8 cellular contexts compared by ENCODE assay signal in the genomic region with DNA sequence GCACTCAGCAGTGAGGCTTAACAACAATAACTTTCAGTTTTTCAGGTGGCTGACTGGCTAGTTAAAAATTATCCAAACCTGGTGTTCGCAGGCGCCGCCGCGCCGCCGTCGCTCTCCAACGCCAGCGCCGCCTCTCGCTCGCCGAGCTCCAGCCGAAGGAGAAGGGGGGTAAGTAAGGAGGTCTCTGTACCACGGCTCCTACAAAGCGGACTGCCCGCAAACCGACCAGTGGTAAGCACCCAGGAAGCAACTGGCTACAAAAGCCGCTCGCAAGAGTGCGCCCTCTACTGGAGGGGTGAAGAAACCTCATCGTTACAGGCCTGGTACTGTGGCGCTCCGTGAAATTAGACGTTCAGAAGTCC.
DNase-seq lines count a peak whose midpoint lies in the region; ATAC-seq and TF ChIP-seq lines count a peak whose summit lies in the region.
"Not testable (repeated sequence)": the region's sequence is repeated elsewhere in the genome, so short reads cannot be mapped to it uniquely, and the experiment has no call there.

No MANE protein-coding gene starts in this region.

- H3K36me3 ChIP-seq in HCT116 (ENCODE audit: control insufficient read depth in 1 of 2, insufficient read depth in 2 of 2, low read length in 2 of 2); upper lobe of right lung: not testable (repeated sequence)

- not testable (repeated sequence) for H3K9me3 Mint-ChIP-seq in activated naive CD8-positive, alpha-beta T cell treated with anti-CD3 and anti-CD28 coated beads, Interleukin-2, amount 10 ng/mL, durations not matched to agents 7 days and 5 days
- peaks cover 11 to 29% (median 20%) of the 10 kb centered on the region in 7 donors for H3K9me3 Mint-ChIP-seq in naive B cell

- not testable (repeated sequence) for H4K20me1 ChIP-seq in HCT116 (ENCODE audit: insufficient read depth)

- not testable (repeated sequence) for H3K27me3 ChIP-seq in HCT116 (ENCODE audit: insufficient read depth, low read length); upper lobe of right lung

- H3K27ac Mint-ChIP-seq in T-helper 17 cell; activated naive CD8-positive, alpha-beta T cell treated with anti-CD3 and anti-CD28 coated beads, Interleukin-2, amount 10 ng/mL, durations not matched to agents 7 days and 5 days; naive B cell: not testable (repeated sequence)

- TF ChIP-seq POLR2A in HCT116 (IDR thresholded peaks at IDR 0.05; ENCODE audit: borderline replicate concordance, extremely low read depth, insufficient read depth, insufficient read length) = not testable (repeated sequence)

- peak overlapping the region; percentile 50 to 61 for H3K4me3 ChIP-seq in HCT116 (replicated peaks in 1 of 2; ENCODE audit: low read depth in 1 of 2, low read length in 2 of 2)
- peak overlapping the region; percentile 10 to 32 for H3K4me3 ChIP-seq in foreskin fibroblast (ENCODE audit: low read depth in 1 of 2, low read length in 2 of 2)
- H3K4me3 ChIP-seq in upper lobe of right lung = peak overlapping the region; percentile 14

- DNase-seq in DMS114 treated with DMSO at 0.1 percent for 48 hours (lab: John Stamatoyannopoulos, UW; ENCODE audit: unreplicated experiment) (peak; percentile 0), HCT116 (ENCODE audit: low read depth, low spot score) (peak; percentile 56), NOMO-1 treated with DMSO at 0.1 percent for 48 hours (lab: John Stamatoyannopoulos, UW; ENCODE audit: unreplicated experiment) (peak; percentile 7), upper lobe of right lung (peak; percentile 34)
- not testable (repeated sequence) for DNase-seq in T-helper 17 cell, foreskin fibroblast, naive B cell
- DNase-seq in activated naive CD8-positive, alpha-beta T cell treated with anti-CD3 and anti-CD28 coated beads, Interleukin-2, amount 10 ng/mL, durations not matched to agents 7 days and 5 days = peak; percentile 21

- H3K4me1 ChIP-seq in HCT116 (ENCODE audit: control insufficient read depth in 1 of 2, insufficient read depth in 2 of 2, low read length in 2 of 2); upper lobe of right lung: not testable (repeated sequence)

- peak; percentile 94 for ATAC-seq in HCT116
- ATAC-seq in T-helper 17 cell; activated naive CD8-positive, alpha-beta T cell treated with anti-CD3 and anti-CD28 coated beads, Interleukin-2, amount 10 ng/mL, durations not matched to agents 7 days and 5 days (ENCODE audit: low read depth); naive B cell (ENCODE audit: low read depth in 2 of 2); upper lobe of right lung: not testable (repeated sequence)

- not testable (repeated sequence) for H3K4me1 Mint-ChIP-seq in T-helper 17 cell; activated naive CD8-positive, alpha-beta T cell treated with anti-CD3 and anti-CD28 coated beads, Interleukin-2, amount 10 ng/mL, durations not matched to agents 7 days and 5 days; naive B cell

- 0 out of 2 replicates have a peak overlapping the region, but pooled peaks have one; percentile 1 for H3K27ac ChIP-seq in HCT116 (ENCODE audit: low read depth, low read length)
- not testable (repeated sequence) for H3K27ac ChIP-seq in upper lobe of right lung

- H3K4me2 ChIP-seq in HCT116 (ENCODE audit: low read length) = peak overlapping the region; percentile 72

- 0 out of 2 replicates have a peak, but pooled peaks have one; percentile 8 for TF ChIP-seq RAD21 in HCT116 (IDR thresholded peaks at IDR 0.05; ENCODE audit: low read depth)

- RAD21 ChIA-PET in HCT116 (lab: Charles Lee; ENCODE audit: low non-redundant PET in 1 of 2, low total read pairs in 2 of 2, uncharacterized antibody in 2 of 2, unreplicated experiment in 2 of 2) = not testable (repeated sequence)

- not testable (repeated sequence) for H3K9me3 ChIP-seq in HCT116 (ENCODE audit: control insufficient read depth in 1 of 2, insufficient read depth in 1 of 2, low read depth in 1 of 2, low read length in 2 of 2); T-helper 17 cell (ENCODE audit: control insufficient read depth, low read length, poor library complexity, severe bottlenecking); upper lobe of right lung

- BruUV-seq in HCT116 (replicated peaks; lab: Mats Ljungman, UMichigan) = not testable (repeated sequence)

- H3K79me2 ChIP-seq in HCT116 (ENCODE audit: insufficient read depth, low read length) = not testable (repeated sequence)

- intact Hi-C loops in HCT116 (cut with micrococcal nuclease); upper lobe of right lung (cut with DNase I): not testable (repeated sequence)

- H2AFZ ChIP-seq in HCT116 (ENCODE audit: low read depth, low read length, poor library complexity, severe bottlenecking) = peak overlapping the region; percentile 99

- H3K36me3 Mint-ChIP-seq in T-helper 17 cell (ENCODE audit: low read depth); activated naive CD8-positive, alpha-beta T cell treated with anti-CD3 and anti-CD28 coated beads, Interleukin-2, amount 10 ng/mL, durations not matched to agents 7 days and 5 days; naive B cell: not testable (repeated sequence)

- peak in 1 of 3 experiments; percentile 37; a peak in 4 of 6 replicates for TF ChIP-seq CTCF in HCT116 (IDR thresholded peaks at IDR 0.05 in 2 of 3, conservative IDR thresholded peaks at IDR 0.05 in 1 of 3; ENCODE audit: borderline replicate concordance in 1 of 3, insufficient read depth in 1 of 3, low read depth in 2 of 3, low read length in 2 of 3)
- not testable (repeated sequence) for TF ChIP-seq CTCF in foreskin fibroblast (IDR thresholded peaks at IDR 0.05; ENCODE audit: low read depth, low read length); upper lobe of right lung (IDR thresholded peaks at IDR 0.05)

- H3K4me3 Mint-ChIP-seq in T-helper 17 cell (peak overlapping the region; percentile 15), naive B cell (peak overlapping the region in 5 of 8 donors; percentile 12 to 82 (median 23))
- peak overlapping the region; percentile 44 for H3K4me3 Mint-ChIP-seq in activated naive CD8-positive, alpha-beta T cell treated with anti-CD3 and anti-CD28 coated beads, Interleukin-2, amount 10 ng/mL, durations not matched to agents 7 days and 5 days

- CTCF ChIA-PET in HCT116 (lab: Charles Lee) = not testable (repeated sequence)

- peak overlapping the region; percentile 50 for H3K9ac ChIP-seq in HCT116 (ENCODE audit: low read length)

- not testable (repeated sequence) for H3K27me3 Mint-ChIP-seq in T-helper 17 cell; activated naive CD8-positive, alpha-beta T cell treated with anti-CD3 and anti-CD28 coated beads, Interleukin-2, amount 10 ng/mL, durations not matched to agents 7 days and 5 days; naive B cell

- not testable (repeated sequence) for H3K9me2 ChIP-seq in HCT116 (ENCODE audit: insufficient read depth)

- POLR2A ChIA-PET in HCT116 (lab: Charles Lee); activated naive CD8-positive, alpha-beta T cell treated with anti-CD3 and anti-CD28 coated beads, Interleukin-2, amount 10 ng/mL, durations not matched to agents 7 days and 5 days (lab: Charles Lee): not testable (repeated sequence)

TF ChIP-seq in HCT116, 20 proteins besides CTCF, POLR2A, EP300 and RAD21:
- TF ChIP-seq POLR2AphosphoS5 (IDR thresholded peaks at IDR 0.05; ENCODE audit: low read depth, low read length) = 0 out of 2 replicates have a peak, but pooled peaks have one; percentile 25
